14 cellular contexts compared by ENCODE assay signal in genomic region chr1:19220080-19220846, GRCh38. TPM values are rescaled to one million over a fixed set of nuclear protein-coding genes. Genes with fewer than 3 reads are reported as not detected.
DNase-seq lines count a peak whose midpoint lies in the region; ATAC-seq and TF ChIP-seq lines count a peak whose summit lies in the region.
"Had no signal": no experiment of that assay in that cellular context is flagged by ENCODE, and none has a peak within 500 bp of the region (broad histone marks: within the 10 kb centered on the region; RNA-seq: fewer than 3 reads in every experiment).

No MANE protein-coding gene starts in this region.

- H3K27ac ChIP-seq in GM23338 (ENCODE audit: low read depth): no peak overlapping the region
- peak overlapping the region; percentile 69 to 76 (median 72) for H3K27ac ChIP-seq in gastrocnemius medialis
- H3K27ac ChIP-seq: neural progenitor cell, PC-9 had no signal

- TF ChIP-seq CTCF in GM23338 (conservative IDR thresholded peaks at IDR 0.05; ENCODE audit: low read depth in 2 of 2) (no peak), brain (conservative IDR thresholded peaks at IDR 0.05) (no peak), gastrocnemius medialis (IDR thresholded peaks at IDR 0.05 in 4 of 5, conservative IDR thresholded peaks at IDR 0.05 in 1 of 5) (no peak)

- DNase-seq in activated T-cell treated with anti-CD3 and anti-CD28 coated beads, Interleukin-2, amount 50 U/mL, for 72 hours: no peak
- DNase-seq in activated T-cell treated with anti-CD3 and anti-CD28 coated beads, Interleukin-2, amount 50 U/mL, for 48 hours: no peak
- DNase-seq in GM23338 (ENCODE audit: low spot score) (no peak), gastrocnemius medialis (no peak), Kasumi-1 (lab: John Stamatoyannopoulos, UW) (no peak), NCI-H2196 treated with DMSO at 0.1 percent for 48 hours (lab: John Stamatoyannopoulos, UW; ENCODE audit: unreplicated experiment) (no peak)
- DNase-seq: KG1; NCI-H510A treated with DMSO at 0.1 percent for 48 hours; PC-9; stimulated activated naive CD4-positive, alpha-beta T cell treated with Interleukin-2 at 50 U/mL for 16 hours had no signal

- H2AFZ ChIP-seq in GM23338: no peak overlapping the region
- H2AFZ ChIP-seq: neural progenitor cell, PC-9 had no signal

- peaks cover 19 to 38% of the 10 kb centered on the region in 2 donors for H3K36me3 Mint-ChIP-seq in activated T-cell treated with anti-CD3 and anti-CD28 coated beads, Interleukin-2, amount 50 U/mL, for 72 hours (ENCODE audit: insufficient read depth in 2 of 2)
- H3K36me3 Mint-ChIP-seq in GM23338 (ENCODE audit: low read depth) (peaks cover 78% of the 10 kb centered on the region), brain (peaks cover 76% of the 10 kb centered on the region)

- no peak overlapping the region for H3K4me3 Mint-ChIP-seq in activated T-cell treated with anti-CD3 and anti-CD28 coated beads, Interleukin-2, amount 50 U/mL, for 72 hours
- H3K4me3 Mint-ChIP-seq in GM23338: no peak overlapping the region
- H3K4me3 Mint-ChIP-seq in brain: peak overlapping the region in 1 of 5 experiments; percentile 26
- H3K4me3 Mint-ChIP-seq: neural progenitor cell had no signal

- no peaks in the 10 kb centered on the region for H3K79me2 ChIP-seq in GM23338 (replicated peaks; ENCODE audit: insufficient read depth)

- H3K4me2 ChIP-seq in GM23338: no peak overlapping the region
- H3K4me2 ChIP-seq: neural progenitor cell, PC-9 had no signal

- H4K20me1 ChIP-seq in GM23338 (replicated peaks; ENCODE audit: insufficient read depth): peaks cover 26% of the 10 kb centered on the region

- ATAC-seq in activated T-cell treated with anti-CD3 and anti-CD28 coated beads, Interleukin-2, amount 50 U/mL, for 72 hours (replicated peaks in 1 of 2): no peak
- no peak; the same call in 2 of the 3 replicates for ATAC-seq in GM23338
- peak in 1 of 2 donors; percentile 3 for ATAC-seq in gastrocnemius medialis
- ATAC-seq in GM18498 (IDR thresholded peaks at IDR 0.05; ENCODE audit: unreplicated experiment): no peak
- ATAC-seq: activated CD4-positive, CD25-positive, alpha-beta regulatory T cell treated with anti-CD3 and anti-CD28 coated beads, Interleukin-2, amount 50 U/mL, for 24 hours had no signal

- peaks cover 46% of the 10 kb centered on the region for H3K36me3 ChIP-seq in GM23338 (ENCODE audit: insufficient read depth)
- peaks cover 0 to 42% of the 10 kb centered on the region in 2 donors for H3K36me3 ChIP-seq in gastrocnemius medialis

- H3K27me3 ChIP-seq in GM23338 (ENCODE audit: insufficient read depth) (no peaks in the 10 kb centered on the region), gastrocnemius medialis (no peaks in the 10 kb centered on the region)
- H3K27me3 ChIP-seq: neural progenitor cell had no signal

- no peaks in the 10 kb centered on the region for H3K9me3 Mint-ChIP-seq in activated T-cell treated with anti-CD3 and anti-CD28 coated beads, Interleukin-2, amount 50 U/mL, for 72 hours
- H3K9me3 Mint-ChIP-seq in GM23338: no peaks in the 10 kb centered on the region
- no peaks in the 10 kb centered on the region for H3K9me3 Mint-ChIP-seq in brain
- H3K9me3 Mint-ChIP-seq: neural progenitor cell had no signal

- in situ Hi-C loops in gastrocnemius medialis (cut with MboI; ENCODE audit: low sequenced_read_pairs in 4 of 4): no loop called here

- peak overlapping the region; percentile 52 for H3K27ac Mint-ChIP-seq in activated T-cell treated with anti-CD3 and anti-CD28 coated beads, Interleukin-2, amount 50 U/mL, for 72 hours
- peak overlapping the region; percentile 60; the same call in 1 of the 2 replicates for H3K27ac Mint-ChIP-seq in GM23338
- peak overlapping the region in 3 of 5 experiments; percentile 23 to 71 (median 33) for H3K27ac Mint-ChIP-seq in brain
- H3K27ac Mint-ChIP-seq: neural progenitor cell had no signal

- no peaks in the 10 kb centered on the region for H3F3A ChIP-seq in GM23338 (replicated peaks; ENCODE audit: low read depth)

- no peaks in the 10 kb centered on the region for H3K9me3 ChIP-seq in gastrocnemius medialis

- H3K9me2 ChIP-seq in GM23338 (ENCODE audit: insufficient read depth): no peaks in the 10 kb centered on the region

- TF ChIP-seq POLR2A in gastrocnemius medialis (IDR thresholded peaks at IDR 0.05): no peak

- intact Hi-C loops in gastrocnemius medialis (cut with DNase I; ENCODE audit: low total_unique reads): no loop called here

- H3K27me3 Mint-ChIP-seq in activated T-cell treated with anti-CD3 and anti-CD28 coated beads, Interleukin-2, amount 50 U/mL, for 72 hours (ENCODE audit: low read depth): no peaks in the 10 kb centered on the region
- H3K27me3 Mint-ChIP-seq in GM23338 (ENCODE audit: insufficient read depth, low read depth, poor library complexity) (peaks cover 3% of the 10 kb centered on the region), brain (no peaks in the 10 kb centered on the region)

- no peak overlapping the region for H3K4me3 ChIP-seq in GM23338
- no peak overlapping the region for H3K4me3 ChIP-seq in gastrocnemius medialis
- H3K4me3 ChIP-seq: neural progenitor cell, PC-9 had no signal

- peaks cover 20% of the 10 kb centered on the region for H3K4me1 Mint-ChIP-seq in activated T-cell treated with anti-CD3 and anti-CD28 coated beads, Interleukin-2, amount 50 U/mL, for 72 hours (ENCODE audit: low read depth)
- H3K4me1 Mint-ChIP-seq in GM23338 (no peaks in the 10 kb centered on the region), brain (no peaks in the 10 kb centered on the region)
- H3K4me1 Mint-ChIP-seq: neural progenitor cell had no signal

- H3K4me1 ChIP-seq in GM23338 (ENCODE audit: insufficient read depth) (no peaks in the 10 kb centered on the region), gastrocnemius medialis (peaks cover 46 to 62% of the 10 kb centered on the region in 2 donors)
- H3K4me1 ChIP-seq: neural progenitor cell had no signal

TF ChIP-seq in GM23338, 12 proteins besides CTCF, POLR2A, EP300 and RAD21:
- TF ChIP-seq NANOG (IDR thresholded peaks at IDR 0.05; ENCODE audit: borderline replicate concordance) (no peak), EZH2 (IDR thresholded peaks at IDR 0.05; ENCODE audit: low read depth, unreplicated experiment) (no peak), EZH2phosphoT487 (IDR thresholded peaks at IDR 0.05; ENCODE audit: unreplicated experiment) (no peak), CREB1 (CRISPR knock-in tag; IDR thresholded peaks at IDR 0.05; ENCODE audit: low read depth) (no peak), ZNF331 (CRISPR knock-in tag; IDR thresholded peaks at IDR 0.05; ENCODE audit: low read depth) (no peak), ZNF114 (CRISPR knock-in tag; IDR thresholded peaks at IDR 0.05) (no peak), JUNB (IDR thresholded peaks at IDR 0.05; ENCODE audit: unreplicated experiment) (no peak), ETS1 (IDR thresholded peaks at IDR 0.05) (no peak)
TF ChIP-seq in GM23338: peak in this region for 0.

RNA-seq across cellular contexts. Expression of gene UBR4, which starts 10.2 kb away (rescaled TPM):
- 100 to 1,000 TPM; 208 to 215 TPM for total RNA-seq in activated T-cell treated with anti-CD3 and anti-CD28 coated beads, Interleukin-2, amount 50 U/mL, for 72 hours
- total RNA-seq in GM23338 (2014; rRNA removed; shearing (Covaris generic)): 196 and 230 TPM in 2 replicates
- polyA plus RNA-seq in GM23338 (2016; fragmentation: Nextera tagmentation; extraction: Ambion mirVana) (111 TPM in 2 replicates), brain (ENCODE audit: insufficient read depth, low read depth, low replicate concordance) (75.8 TPM)
- total RNA-seq in gastrocnemius medialis: 100 to 1,000 TPM; 156 to 293 (median 197) TPM

RNA-seq across cellular contexts. Expression of gene EMC1, which starts 31.1 kb away (rescaled TPM):
- 10 to 100 TPM; 36.5 to 38.5 TPM for total RNA-seq in activated T-cell treated with anti-CD3 and anti-CD28 coated beads, Interleukin-2, amount 50 U/mL, for 72 hours
- total RNA-seq in GM23338 (2014; rRNA removed; shearing (Covaris generic)): 52.2 and 53.0 TPM in 2 replicates
- polyA plus RNA-seq in GM23338 (2016; fragmentation: Nextera tagmentation; extraction: Ambion mirVana) (17.6 and 18.4 TPM in 2 replicates), brain (ENCODE audit: insufficient read depth, low read depth, low replicate concordance) (49.8 TPM)
- 10 to 100 TPM; 24.7 to 49.7 (median 43.0) TPM for total RNA-seq in gastrocnemius medialis

RNA-seq across cellular contexts. Expression of gene MRTO4, which starts 31.3 kb away (rescaled TPM):
- total RNA-seq in activated T-cell treated with anti-CD3 and anti-CD28 coated beads, Interleukin-2, amount 50 U/mL, for 72 hours: 10 to 100 TPM; 43.7 to 52.7 TPM
- 47.1 and 54.2 TPM in 2 replicates for total RNA-seq in GM23338 (2014; rRNA removed; shearing (Covaris generic))
- polyA plus RNA-seq in GM23338 (2016; fragmentation: Nextera tagmentation; extraction: Ambion mirVana) (77.3 and 88.5 TPM in 2 replicates), brain (ENCODE audit: insufficient read depth, low read depth, low replicate concordance) (36.2 TPM)
- 10 to 100 TPM; 19.2 to 28.8 (median 26.7) TPM for total RNA-seq in gastrocnemius medialis
